8 cellular contexts compared by ENCODE assay signal in genomic region chr3:68972358-68972979, GRCh38. TPM values are rescaled to one million over a fixed set of nuclear protein-coding genes. Genes with fewer than 3 reads are reported as not detected.
DNase-seq lines count a peak whose midpoint lies in the region; ATAC-seq and TF ChIP-seq lines count a peak whose summit lies in the region.

No MANE protein-coding gene starts in this region.

- BruUV-seq in Panc1 (replicated peaks; lab: Mats Ljungman, UMichigan): no TSS peak

- intact Hi-C loops in Panc1 (cut with micrococcal nuclease; ENCODE audit: unreplicated experiment): loop anchor here (5.0 kb wide), 1 partner anchor 80 kb away; no protein-coding TSS in a partner anchor

- ATAC-seq in GM19324 (IDR thresholded peaks at IDR 0.05; ENCODE audit: low FRiP score, unreplicated experiment): peak; percentile 60
- ATAC-seq in Panc1: peak; percentile 94

- H3K36me3 ChIP-seq in Panc1 (ENCODE audit: control insufficient read depth, insufficient read depth, low read length): 0 out of 2 replicates have a peak, but pooled peaks cover 2% of the 10 kb centered on the region

- DNase-seq in COLO829 (ENCODE audit: low spot score): peak; percentile 64
- DNase-seq in HS-5 (ENCODE audit: low read depth): peak; percentile 18
- DNase-seq in Panc1 (ENCODE audit: low read depth, low spot score): peak; percentile 30
- DNase-seq in anterior cingulate cortex (lab: John Stamatoyannopoulos, UW): peak in 54 of 58 donors; percentile 4 to 79 (median 49)
- peak; percentile 69 for DNase-seq in iPS DF 4.7 (ENCODE audit: extremely low read depth, low spot score)
- peak; percentile 6 to 34 (median 6) for DNase-seq in stimulated activated CD4-positive, alpha-beta T cell treated with anti-CD3 and anti-CD28 coated beads, Interleukin-12 subunit alpha, Interleukin-12 subunit beta, amount 100 ng/mL, for 48 hours (ENCODE audit: low read depth in 2 of 3, low spot score in 1 of 3)
- no peak for DNase-seq in NCI-H187 treated with DMSO at 0.1 percent for 48 hours (lab: John Stamatoyannopoulos, UW)

- H3K9me3 ChIP-seq in Panc1 (ENCODE audit: control insufficient read depth, insufficient read depth, low read depth, low read length): no peaks in the 10 kb centered on the region

- no peak overlapping the region for H3K27ac ChIP-seq in Panc1 (ENCODE audit: low read length)

- in situ Hi-C loops in Panc1 (cut with HindIII; ENCODE audit: low pct_unique_long_range_greater_than_20kb, low sequenced_read_pairs): no loop called here

- no peak overlapping the region for H3K4me3 ChIP-seq in Panc1 (ENCODE audit: low read depth in 2 of 2, low read length in 2 of 2)

- H3K4me1 ChIP-seq in Panc1 (ENCODE audit: control insufficient read depth, insufficient read depth, low read length): no peaks in the 10 kb centered on the region

- POLR2A ChIA-PET in Panc1 (lab: Charles Lee): no interaction called here

- CTCF ChIA-PET in Panc1 (lab: Charles Lee): interaction anchor here (0.5 to 0.8 kb wide), 4 partner anchors 15 to 68 kb away, joined by 3 to 4 read pairs (median 4); no protein-coding TSS in a partner anchor

- no peaks in the 10 kb centered on the region; the same call in none of the 2 replicates for H3K27me3 ChIP-seq in Panc1 (ENCODE audit: control insufficient read depth, insufficient read depth, low read length)

- TF ChIP-seq CTCF in Panc1 (IDR thresholded peaks at IDR 0.05): peak; percentile 83

RNA-seq across cellular contexts. Expression of gene TAFA4, which starts 40.1 kb away (rescaled TPM):
- not detected for total RNA-seq in Panc1 (2021; ENCODE audit: unreplicated experiment)
- polyA plus RNA-seq in Panc1 (2012; ENCODE audit: insufficient read length): not detected

RNA-seq across cellular contexts. Expression of gene EOGT, which starts 41.0 kb away (rescaled TPM):
- total RNA-seq in Panc1 (2021; ENCODE audit: unreplicated experiment): 29.1 TPM
- polyA plus RNA-seq in Panc1 (2012; ENCODE audit: insufficient read length): 11.6 TPM
